In genomic region chr5:173229381-173229959, GRCh38 we compare ENCODE assay signal across 13 cellular contexts. TPM values are rescaled to one million over a fixed set of nuclear protein-coding genes. Genes with fewer than 3 reads are reported as not detected.
A peak's percentile ranks its signal among the peaks of the same experiment; 100 is the strongest.
DNase-seq lines count a peak whose midpoint lies in the region; ATAC-seq and TF ChIP-seq lines count a peak whose summit lies in the region.
"Had no signal": no experiment of that assay in that cellular context is flagged by ENCODE, and none has a peak within 500 bp of the region (broad histone marks: within the 10 kb centered on the region; RNA-seq: fewer than 3 reads in every experiment).

No MANE protein-coding gene starts in this region.

- H3K27ac ChIP-seq in ascending aorta (no peak overlapping the region), left lung (no peak overlapping the region)

- no peak for TF ChIP-seq CTCF in ascending aorta (IDR thresholded peaks at IDR 0.05)
- no peak for TF ChIP-seq CTCF in left lung (IDR thresholded peaks at IDR 0.05)

- no peak for DNase-seq in activated T-cell treated with anti-CD3 and anti-CD28 coated beads, Interleukin-2, amount 50 U/mL, for 4 hours
- no peak for DNase-seq in activated T-cell treated with anti-CD3 and anti-CD28 coated beads for 4 hours
- no peak for DNase-seq in ascending aorta (ENCODE audit: low spot score in 2 of 2)
- DNase-seq in left lung, result no peak
- peak in 1 of 2 donors; percentile 16 for DNase-seq in stimulated activated naive CD8-positive, alpha-beta T cell treated with anti-CD3 and anti-CD28 coated beads, Interleukin-15, amount 100 ng/mL, for 72 hours
- no peak for DNase-seq in NCI-H2227 treated with DMSO at 0.1 percent for 48 hours (lab: John Stamatoyannopoulos, UW)
- DNase-seq in GDM1 (lab: John Stamatoyannopoulos, UW), result no peak
- DNase-seq: activated CD8-positive, alpha-beta memory T cell treated with anti-CD3 and anti-CD28 coated beads for 24 hours; anterior cingulate cortex; NCI-H1048; stimulated activated CD4-positive, alpha-beta T cell treated with anti-CD3 and anti-CD28 coated beads, Interleukin-15, amount 100 ng/mL, for 24 hours had no signal

- H3K4me1 Mint-ChIP-seq in activated T-cell treated with anti-CD3 and anti-CD28 coated beads, Interleukin-2, amount 50 U/mL, for 4 hours (ENCODE audit: low read depth), result peaks cover 26% of the 10 kb centered on the region
- peaks cover 46% of the 10 kb centered on the region for H3K4me1 Mint-ChIP-seq in stimulated activated naive CD8-positive, alpha-beta T cell treated with anti-CD3 and anti-CD28 coated beads, Interleukin-15, amount 100 ng/mL, for 72 hours

- peak in 1 of 2 donors; percentile 19 for ATAC-seq in activated T-cell treated with anti-CD3 and anti-CD28 coated beads, Interleukin-2, amount 50 U/mL, for 4 hours
- ATAC-seq in left lung (peak; percentile 22), HG03097 (IDR thresholded peaks at IDR 0.05; ENCODE audit: low FRiP score, unreplicated experiment) (no peak)
- peak; percentile 39 for ATAC-seq in stimulated activated naive CD8-positive, alpha-beta T cell treated with anti-CD3 and anti-CD28 coated beads, Interleukin-15, amount 100 ng/mL, for 72 hours

- H3K4me3 Mint-ChIP-seq in activated T-cell treated with anti-CD3 and anti-CD28 coated beads, Interleukin-2, amount 50 U/mL, for 4 hours, result peak overlapping the region; percentile 63
- peak overlapping the region; percentile 76 to 78 for H3K4me3 Mint-ChIP-seq in stimulated activated naive CD8-positive, alpha-beta T cell treated with anti-CD3 and anti-CD28 coated beads, Interleukin-15, amount 100 ng/mL, for 72 hours

- H3K4me1 ChIP-seq in ascending aorta (peaks cover 5 to 6% of the 10 kb centered on the region in 2 donors), left lung (peaks cover 16 to 21% of the 10 kb centered on the region in 2 donors)

- H3K4me3 ChIP-seq in ascending aorta (peak overlapping the region; percentile 29 to 30), left lung (no peak overlapping the region)

- H3K9me3 ChIP-seq in ascending aorta, result no peaks in the 10 kb centered on the region
- H3K9me3 ChIP-seq in left lung, result no peaks in the 10 kb centered on the region

- peak overlapping the region; percentile 13 to 70 for H3K27ac Mint-ChIP-seq in stimulated activated naive CD8-positive, alpha-beta T cell treated with anti-CD3 and anti-CD28 coated beads, Interleukin-15, amount 100 ng/mL, for 72 hours

- intact Hi-C loops in ascending aorta (cut with DNase I), result no loop called here
- intact Hi-C loops in left lung (cut with DNase I), result no loop called here

- H3K36me3 ChIP-seq in ascending aorta (no peaks in the 10 kb centered on the region), left lung (no peaks in the 10 kb centered on the region)

- peaks cover 76% of the 10 kb centered on the region for H3K27me3 Mint-ChIP-seq in activated T-cell treated with anti-CD3 and anti-CD28 coated beads, Interleukin-2, amount 50 U/mL, for 4 hours (ENCODE audit: low read depth)
- H3K27me3 Mint-ChIP-seq in stimulated activated naive CD8-positive, alpha-beta T cell treated with anti-CD3 and anti-CD28 coated beads, Interleukin-15, amount 100 ng/mL, for 72 hours, result peaks cover 98% of the 10 kb centered on the region

- H3K36me3 Mint-ChIP-seq in activated T-cell treated with anti-CD3 and anti-CD28 coated beads, Interleukin-2, amount 50 U/mL, for 4 hours (ENCODE audit: insufficient read depth), result no peaks in the 10 kb centered on the region

- peaks cover 23% of the 10 kb centered on the region for H3K27me3 ChIP-seq in ascending aorta
- peaks cover 68 to 91% of the 10 kb centered on the region in 2 donors for H3K27me3 ChIP-seq in left lung

- H3K9me3 Mint-ChIP-seq in activated T-cell treated with anti-CD3 and anti-CD28 coated beads, Interleukin-2, amount 50 U/mL, for 4 hours, result no peaks in the 10 kb centered on the region
- H3K9me3 Mint-ChIP-seq in stimulated activated naive CD8-positive, alpha-beta T cell treated with anti-CD3 and anti-CD28 coated beads, Interleukin-15, amount 100 ng/mL, for 72 hours, result no peaks in the 10 kb centered on the region

RNA-seq across cellular contexts. Expression of gene NKX2-5, which starts 5.5 kb away (rescaled TPM):
- total RNA-seq in activated T-cell treated with anti-CD3 and anti-CD28 coated beads, Interleukin-2, amount 50 U/mL, for 4 hours, result not detected
- not detected for total RNA-seq in ascending aorta
- total RNA-seq in left lung, result not detected
- total RNA-seq: osteoblast had no signal

Comparison
In these comparisons a context has a peak if more than half of its experiments do, and no peak if none do; other contexts are left out.
1. H3K4me3 ChIP-seq: peak in ascending aorta (2 of 2); none in left lung (0 of 2).